Comparison of ENCODE assay signal across 8 cellular contexts in the genomic region with DNA sequence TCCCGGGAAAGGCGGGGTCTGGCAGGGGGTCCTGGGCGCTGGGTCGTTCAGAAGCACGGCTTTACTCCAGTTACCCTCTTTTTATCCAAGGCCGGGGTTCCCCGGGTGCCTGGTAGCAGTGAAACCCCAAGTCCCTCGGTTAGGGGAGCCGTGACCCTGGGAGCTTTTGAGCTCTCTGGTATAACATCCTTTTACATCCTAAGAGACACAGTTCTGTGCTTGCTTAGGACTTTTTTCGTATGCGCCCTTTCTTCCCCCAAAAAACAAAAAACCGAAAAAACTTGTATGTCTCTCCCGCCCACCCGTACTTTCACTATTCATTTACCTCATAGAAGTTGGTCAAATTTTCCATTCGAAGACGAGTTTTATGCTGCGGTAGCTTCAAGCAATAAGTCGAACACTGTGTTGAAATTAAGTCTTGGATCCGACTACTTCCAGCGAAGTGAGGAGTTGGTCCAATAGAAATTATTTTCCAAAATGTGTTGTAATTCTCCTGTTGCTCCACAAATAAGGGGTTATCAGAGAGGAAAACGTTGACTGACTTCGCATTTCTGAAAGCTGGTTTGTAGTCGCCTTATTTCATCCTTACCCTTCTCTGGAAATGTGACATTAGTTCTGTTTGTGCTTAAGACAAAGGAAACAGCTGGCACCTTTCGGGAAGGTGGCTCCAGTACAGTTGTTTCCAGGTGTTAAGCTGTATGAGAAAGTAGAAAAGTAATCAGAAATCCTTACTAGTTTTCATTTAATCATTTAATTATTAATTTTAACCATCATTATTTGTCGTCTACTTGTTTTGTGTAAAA. TPM values are rescaled to one million over a fixed set of nuclear protein-coding genes. Genes with fewer than 3 reads are reported as not detected.
DNase-seq lines count a peak whose midpoint lies in the region; ATAC-seq and TF ChIP-seq lines count a peak whose summit lies in the region.

No MANE protein-coding gene starts in this region.

- intact Hi-C loops in lower leg skin (cut with DNase I; ENCODE audit: low total_unique reads) = no loop called here

- H3K36me3 Mint-ChIP-seq in T-helper 1 cell treated with Interleukin-12 subunit alpha and Interleukin-12 subunit beta and Interleukin-4 antibody, amounts not matched to agents 30 μg/mL and 1 μg/mL, for 36 hours (ENCODE audit: low read depth) = peaks cover 10% of the 10 kb centered on the region

- no peak overlapping the region for H3K27ac ChIP-seq in HL-60 (replicated peaks)

- peaks cover 29% of the 10 kb centered on the region for H3K4me1 Mint-ChIP-seq in T-helper 1 cell treated with Interleukin-12 subunit alpha and Interleukin-12 subunit beta and Interleukin-4 antibody, amounts not matched to agents 30 μg/mL and 1 μg/mL, for 36 hours (ENCODE audit: low read depth)

- peak; percentile 9 for ATAC-seq in GM21367 (IDR thresholded peaks at IDR 0.05; ENCODE audit: unreplicated experiment)

- H3K27me3 Mint-ChIP-seq in T-helper 1 cell treated with Interleukin-12 subunit alpha and Interleukin-12 subunit beta and Interleukin-4 antibody, amounts not matched to agents 30 μg/mL and 1 μg/mL, for 36 hours (ENCODE audit: low read depth) = no peaks in the 10 kb centered on the region

- H3K27me3 ChIP-seq in HL-60 (ENCODE audit: insufficient read depth, poor library complexity, severe bottlenecking) = peaks cover 56% of the 10 kb centered on the region

- H3K27ac Mint-ChIP-seq in T-helper 1 cell treated with Interleukin-12 subunit alpha and Interleukin-12 subunit beta and Interleukin-4 antibody, amounts not matched to agents 30 μg/mL and 1 μg/mL, for 36 hours = peak overlapping the region; percentile 85

- TF ChIP-seq CTCF in HL-60 (IDR thresholded peaks at IDR 0.05; ENCODE audit: insufficient read depth, low read length) (no peak), choroid plexus epithelial cell (conservative IDR thresholded peaks at IDR 0.05; ENCODE audit: low read depth, low read length) (no peak), lower leg skin (IDR thresholded peaks at IDR 0.05) (no peak)

- no peaks in the 10 kb centered on the region for H3K9me3 Mint-ChIP-seq in T-helper 1 cell treated with Interleukin-12 subunit alpha and Interleukin-12 subunit beta and Interleukin-4 antibody, amounts not matched to agents 30 μg/mL and 1 μg/mL, for 36 hours

- 1% methylated on average over 22 to 23 of the region's 25 CpGs for WGBS in lower leg skin, 2 donors

- peak overlapping the region; percentile 53 for H3K4me3 ChIP-seq in HL-60 (replicated peaks; ENCODE audit: insufficient read depth, low read length)
- H3K4me3 ChIP-seq in choroid plexus epithelial cell (ENCODE audit: low read depth, low read length) = peak overlapping the region; percentile 82
- peak overlapping the region; percentile 86 for H3K4me3 ChIP-seq in lower leg skin (ENCODE audit: low read depth, poor library complexity, severe bottlenecking)

- DNase-seq in DMS53 (lab: John Stamatoyannopoulos, UW) (peak; percentile 52), HL-60 (ENCODE audit: low read depth in 1 of 2, low spot score in 1 of 2) (no peak), choroid plexus epithelial cell (ENCODE audit: low read depth) (peak; percentile 82), lower leg skin (ENCODE audit: low spot score in 2 of 2) (peak in 1 of 2 donors; percentile 45), T-helper 9 cell (no peak)
- peak; percentile 64 for DNase-seq in stimulated activated CD8-positive, alpha-beta memory T cell treated with anti-CD3 and anti-CD28 coated beads, Interleukin-4, amount 100 ng/mL, for 48 hours

- no peak for TF ChIP-seq POLR2A in lower leg skin (IDR thresholded peaks at IDR 0.05)

- H3K4me3 Mint-ChIP-seq in T-helper 1 cell treated with Interleukin-12 subunit alpha and Interleukin-12 subunit beta and Interleukin-4 antibody, amounts not matched to agents 30 μg/mL and 1 μg/mL, for 36 hours = peak overlapping the region; percentile 84

RNA-seq across cellular contexts. Expression of a gene that starts 0.8 kb away (rescaled TPM):
- total RNA-seq in lower leg skin = 10 to 100 TPM; 33.5 to 85.7 (median 37.1) TPM

Comparison
In these comparisons a context has a peak if more than half of its experiments do, and no peak if none do; other contexts are left out.
1. DNase-seq: peak in DMS53 (single experiment), choroid plexus epithelial cell (single experiment) and stimulated activated CD8-positive, alpha-beta memory T cell treated with anti-CD3 and anti-CD28 coated beads, Interleukin-4, amount 100 ng/mL, for 48 hours (single experiment); none in HL-60 (0 of 2) and T-helper 9 cell (single experiment).
2. Peak in every context shown above with its lines, with median percentiles within 50 percentile points of each other: H3K4me3 ChIP-seq.